In genomic region chr19:29841559-29842367, GRCh38 we compare ENCODE assay signal across 13 cellular contexts. TPM values are rescaled to one million over a fixed set of nuclear protein-coding genes. Genes with fewer than 3 reads are reported as not detected.
A peak's percentile ranks its signal among the peaks of the same experiment; 100 is the strongest.
DNase-seq lines count a peak whose midpoint lies in the region; ATAC-seq and TF ChIP-seq lines count a peak whose summit lies in the region.
"Had no signal": no experiment of that assay in that cellular context is flagged by ENCODE, and none has a peak within 500 bp of the region (broad histone marks: within the 10 kb centered on the region; RNA-seq: fewer than 3 reads in every experiment).

No MANE protein-coding gene starts in this region.

- TF ChIP-seq POLR2A in thyroid gland (IDR thresholded peaks at IDR 0.05): no peak

- CTCF ChIA-PET in activated CD8-positive, alpha-beta T cell treated with anti-CD3 and anti-CD28 coated beads for 36 hours (lab: Charles Lee): interaction anchor here (1.6 to 2.4 kb wide), 2 partner anchors 16 to 30 kb away, joined by 5 to 6 read pairs; no protein-coding TSS in a partner anchor
- CTCF ChIA-PET in activated CD8-positive, alpha-beta T cell treated with anti-CD3 and anti-CD28 coated beads, Interleukin-2, amount 10 ng/mL, durations not matched to agents 7 days and 5 days (lab: Charles Lee): interaction anchor here (2.0 kb wide), 1 partner anchor 12 kb away, joined by 4 read pairs; no protein-coding TSS in a partner anchor

- no peaks in the 10 kb centered on the region for H3K9me3 Mint-ChIP-seq in activated CD8-positive, alpha-beta T cell treated with anti-CD3 and anti-CD28 coated beads for 36 hours
- H3K9me3 Mint-ChIP-seq in activated CD8-positive, alpha-beta T cell treated with anti-CD3 and anti-CD28 coated beads, Interleukin-2, amount 10 ng/mL, durations not matched to agents 7 days and 5 days (ENCODE audit: insufficient read depth): no peaks in the 10 kb centered on the region

- H3K4me3 ChIP-seq in fibroblast of mammary gland (ENCODE audit: control insufficient read depth, low read depth, low read length) (no peak overlapping the region), thyroid gland (replicated peaks in 1 of 3) (no peak overlapping the region)
- H3K4me3 ChIP-seq: testis had no signal

- peaks cover 16 to 23% of the 10 kb centered on the region in 2 donors for H3K4me1 ChIP-seq in thyroid gland

- no peaks in the 10 kb centered on the region for H3K36me3 ChIP-seq in thyroid gland

- H3K4me3 Mint-ChIP-seq in activated CD8-positive, alpha-beta T cell treated with anti-CD3 and anti-CD28 coated beads for 36 hours: no peak overlapping the region
- H3K4me3 Mint-ChIP-seq in activated CD8-positive, alpha-beta T cell treated with anti-CD3 and anti-CD28 coated beads, Interleukin-2, amount 10 ng/mL, durations not matched to agents 7 days and 5 days: no peak overlapping the region

- peaks cover 30% of the 10 kb centered on the region for H3K4me1 Mint-ChIP-seq in activated CD8-positive, alpha-beta T cell treated with anti-CD3 and anti-CD28 coated beads for 36 hours (ENCODE audit: low read depth)
- peaks cover 28% of the 10 kb centered on the region for H3K4me1 Mint-ChIP-seq in activated CD8-positive, alpha-beta T cell treated with anti-CD3 and anti-CD28 coated beads, Interleukin-2, amount 10 ng/mL, durations not matched to agents 7 days and 5 days (ENCODE audit: low read depth)

- no peak for TF ChIP-seq CTCF in activated CD8-positive, alpha-beta T cell treated with anti-CD3 and anti-CD28 coated beads for 36 hours (IDR thresholded peaks at IDR 0.05)
- TF ChIP-seq CTCF in fibroblast of mammary gland (conservative IDR thresholded peaks at IDR 0.05; ENCODE audit: control insufficient read depth, insufficient read depth, low read depth, low read length) (no peak), thyroid gland (IDR thresholded peaks at IDR 0.05) (no peak)

- POLR2A ChIA-PET in activated CD8-positive, alpha-beta T cell treated with anti-CD3 and anti-CD28 coated beads for 36 hours (lab: Charles Lee): interaction anchor here (1.3 kb wide), 1 partner anchor 35 kb away, joined by 3 read pairs; no protein-coding TSS in a partner anchor
- POLR2A ChIA-PET in activated CD8-positive, alpha-beta T cell treated with anti-CD3 and anti-CD28 coated beads, Interleukin-2, amount 10 ng/mL, durations not matched to agents 7 days and 5 days (lab: Charles Lee): no interaction called here

- 49 to 56% methylated on average over 10 of the region's 10 CpGs for WGBS in thyroid gland, 2 donors

- H3K27ac Mint-ChIP-seq in activated CD8-positive, alpha-beta T cell treated with anti-CD3 and anti-CD28 coated beads for 36 hours: no peak overlapping the region
- H3K27ac Mint-ChIP-seq in activated CD8-positive, alpha-beta T cell treated with anti-CD3 and anti-CD28 coated beads, Interleukin-2, amount 10 ng/mL, durations not matched to agents 7 days and 5 days: no peak overlapping the region

- no peaks in the 10 kb centered on the region for H3K27me3 Mint-ChIP-seq in activated CD8-positive, alpha-beta T cell treated with anti-CD3 and anti-CD28 coated beads for 36 hours
- H3K27me3 Mint-ChIP-seq in activated CD8-positive, alpha-beta T cell treated with anti-CD3 and anti-CD28 coated beads, Interleukin-2, amount 10 ng/mL, durations not matched to agents 7 days and 5 days (ENCODE audit: low read depth): peaks cover 7% of the 10 kb centered on the region

- intact Hi-C loops in activated CD8-positive, alpha-beta T cell treated with anti-CD3 and anti-CD28 coated beads for 36 hours (cut with micrococcal nuclease): no loop called here
- intact Hi-C loops in thyroid gland (cut with DNase I): loop anchor here (5.0 kb wide), 1 partner anchor 34 kb away; no protein-coding TSS in a partner anchor

- no peaks in the 10 kb centered on the region for H3K27me3 ChIP-seq in thyroid gland
- H3K27me3 ChIP-seq: testis had no signal

- no peaks in the 10 kb centered on the region for H3K9me3 ChIP-seq in thyroid gland
- H3K9me3 ChIP-seq: testis had no signal

- peaks cover 1% of the 10 kb centered on the region for H3K36me3 Mint-ChIP-seq in activated CD8-positive, alpha-beta T cell treated with anti-CD3 and anti-CD28 coated beads for 36 hours (ENCODE audit: low read depth)
- no peaks in the 10 kb centered on the region for H3K36me3 Mint-ChIP-seq in activated CD8-positive, alpha-beta T cell treated with anti-CD3 and anti-CD28 coated beads, Interleukin-2, amount 10 ng/mL, durations not matched to agents 7 days and 5 days (ENCODE audit: low read depth)

- no peak for ATAC-seq in activated CD8-positive, alpha-beta T cell treated with anti-CD3 and anti-CD28 coated beads for 36 hours
- no peak for ATAC-seq in activated CD8-positive, alpha-beta T cell treated with anti-CD3 and anti-CD28 coated beads, Interleukin-2, amount 10 ng/mL, durations not matched to agents 7 days and 5 days
- no peak for ATAC-seq in HG03520 (IDR thresholded peaks at IDR 0.05; ENCODE audit: unreplicated experiment)
- ATAC-seq: esophagus mucosa had no signal

- H3K27ac ChIP-seq in thyroid gland: no peak overlapping the region
- H3K27ac ChIP-seq: testis had no signal

- DNase-seq in activated CD8-positive, alpha-beta T cell treated with anti-CD3 and anti-CD28 coated beads for 36 hours: peak; percentile 24
- no peak for DNase-seq in activated CD8-positive, alpha-beta T cell treated with anti-CD3 and anti-CD28 coated beads, Interleukin-2, amount 10 ng/mL, durations not matched to agents 7 days and 5 days
- peak; percentile 22 for DNase-seq in OCI-M1 (lab: John Stamatoyannopoulos, UW)
- DNase-seq in fibroblast of mammary gland (ENCODE audit: low read depth): peak; percentile 28
- peak; percentile 38 to 51 for DNase-seq in thyroid gland
- DNase-seq in stimulated activated CD8-positive, alpha-beta memory T cell treated with anti-CD3 and anti-CD28 coated beads, Interleukin-4, amount 100 ng/mL, for 48 hours: no peak
- DNase-seq in germinal center (ENCODE audit: low spot score): no peak
- DNase-seq: activated CD8-positive, alpha-beta memory T cell treated with anti-CD3 and anti-CD28 coated beads, Interleukin-2, amount 50 U/mL, for 4 hours; NCI-H1930; retina; testis had no signal

RNA-seq across cellular contexts. Expression of gene CCNE1, which starts 30.0 kb away (rescaled TPM):
- 10 to 100 TPM; 24.5 to 25.7 TPM for total RNA-seq in activated CD8-positive, alpha-beta T cell treated with anti-CD3 and anti-CD28 coated beads for 36 hours
- total RNA-seq in activated CD8-positive, alpha-beta T cell treated with anti-CD3 and anti-CD28 coated beads, Interleukin-2, amount 10 ng/mL, durations not matched to agents 7 days and 5 days: 10 to 100 TPM; 38.7 to 39.2 TPM
- 1 to 10 TPM; 1.2 to 5.3 (median 3.0) TPM for total RNA-seq in thyroid gland

Comparison
In these comparisons a context has a peak if more than half of its experiments do, and no peak if none do; other contexts are left out.
1. DNase-seq: peak in activated CD8-positive, alpha-beta T cell treated with anti-CD3 and anti-CD28 coated beads for 36 hours (single experiment), OCI-M1 (single experiment), fibroblast of mammary gland (single experiment) and thyroid gland (2 of 2); none in activated CD8-positive, alpha-beta T cell treated with anti-CD3 and anti-CD28 coated beads, Interleukin-2, amount 10 ng/mL, durations not matched to agents 7 days and 5 days (single experiment), stimulated activated CD8-positive, alpha-beta memory T cell treated with anti-CD3 and anti-CD28 coated beads, Interleukin-4, amount 100 ng/mL, for 48 hours (single experiment) and germinal center (single experiment).
2. RNA of gene CCNE1, which starts 30.0 kb away (total RNA-seq): 38.7 to 39.2 TPM in activated CD8-positive, alpha-beta T cell treated with anti-CD3 and anti-CD28 coated beads, Interleukin-2, amount 10 ng/mL, durations not matched to agents 7 days and 5 days and 24.5 to 25.7 TPM in activated CD8-positive, alpha-beta T cell treated with anti-CD3 and anti-CD28 coated beads for 36 hours; 1.2 to 5.3 TPM in thyroid gland; every median in the first group is over 4 times any median in the second.